Comparison of ENCODE assay signal across 7 cellular contexts in genomic region chr1:160767417-160768294, GRCh38. TPM values are rescaled to one million over a fixed set of nuclear protein-coding genes. Genes with fewer than 3 reads are reported as not detected.
DNase-seq lines count a peak whose midpoint lies in the region; ATAC-seq and TF ChIP-seq lines count a peak whose summit lies in the region.

No MANE protein-coding gene starts in this region.

- 59% methylated on average over 8 of the region's 8 CpGs for WGBS in esophagus muscularis mucosa

- TF ChIP-seq POLR2A in esophagus muscularis mucosa (IDR thresholded peaks at IDR 0.05; ENCODE audit: low read depth): no peak

- ATAC-seq in GM19395 (IDR thresholded peaks at IDR 0.05; ENCODE audit: unreplicated experiment): peak; percentile 66
- peak; percentile 40 for ATAC-seq in HG03135 (IDR thresholded peaks at IDR 0.05; ENCODE audit: unreplicated experiment)

- H3K27ac Mint-ChIP-seq in activated CD4-positive, alpha-beta memory T cell treated with anti-CD3 and anti-CD28 coated beads, Interleukin-2, amount 10 ng/mL, durations not matched to agents 7 days and 5 days: peak overlapping the region; percentile 86
- H3K27ac Mint-ChIP-seq in neural progenitor cell: no peak overlapping the region

- H3K36me3 ChIP-seq in neural progenitor cell (no peaks in the 10 kb centered on the region), esophagus muscularis mucosa (no peaks in the 10 kb centered on the region)

- H3K4me3 ChIP-seq in neural progenitor cell (no peak overlapping the region), esophagus muscularis mucosa (no peak overlapping the region)

- no peaks in the 10 kb centered on the region for H3K27me3 ChIP-seq in neural progenitor cell
- no peaks in the 10 kb centered on the region for H3K27me3 ChIP-seq in esophagus muscularis mucosa

- H3K9me3 Mint-ChIP-seq in activated CD4-positive, alpha-beta memory T cell treated with anti-CD3 and anti-CD28 coated beads, Interleukin-2, amount 10 ng/mL, durations not matched to agents 7 days and 5 days: no peaks in the 10 kb centered on the region
- no peaks in the 10 kb centered on the region for H3K9me3 Mint-ChIP-seq in neural progenitor cell

- H3K27ac ChIP-seq in neural progenitor cell: no peak overlapping the region
- no peak overlapping the region for H3K27ac ChIP-seq in esophagus muscularis mucosa (replicated peaks in 1 of 4)

- peak; percentile 32 for DNase-seq in activated CD4-positive, alpha-beta memory T cell treated with anti-CD3 and anti-CD28 coated beads, Interleukin-2, amount 10 ng/mL, durations not matched to agents 7 days and 5 days
- DNase-seq in neural progenitor cell (ENCODE audit: low spot score) (no peak), NCI-H1930 (lab: John Stamatoyannopoulos, UW) (no peak), medulla oblongata (ENCODE audit: extremely low spot score) (no peak), esophagus muscularis mucosa (ENCODE audit: extremely low spot score) (no peak)

- H3K36me3 Mint-ChIP-seq in activated CD4-positive, alpha-beta memory T cell treated with anti-CD3 and anti-CD28 coated beads, Interleukin-2, amount 10 ng/mL, durations not matched to agents 7 days and 5 days (ENCODE audit: low read depth): no peaks in the 10 kb centered on the region
- no peaks in the 10 kb centered on the region for H3K36me3 Mint-ChIP-seq in neural progenitor cell

- TF ChIP-seq EP300 in esophagus muscularis mucosa (IDR thresholded peaks at IDR 0.05): no peak

- H3K4me3 Mint-ChIP-seq in activated CD4-positive, alpha-beta memory T cell treated with anti-CD3 and anti-CD28 coated beads, Interleukin-2, amount 10 ng/mL, durations not matched to agents 7 days and 5 days: peak overlapping the region; percentile 70
- H3K4me3 Mint-ChIP-seq in neural progenitor cell: no peak overlapping the region

- no peak overlapping the region for H3K9ac ChIP-seq in neural progenitor cell

- H3K4me1 Mint-ChIP-seq in activated CD4-positive, alpha-beta memory T cell treated with anti-CD3 and anti-CD28 coated beads, Interleukin-2, amount 10 ng/mL, durations not matched to agents 7 days and 5 days: peaks cover 22% of the 10 kb centered on the region
- no peaks in the 10 kb centered on the region for H3K4me1 Mint-ChIP-seq in neural progenitor cell

- H3K79me2 ChIP-seq in neural progenitor cell (ENCODE audit: low read depth): no peaks in the 10 kb centered on the region

- peaks cover 4% of the 10 kb centered on the region for H3K27me3 Mint-ChIP-seq in activated CD4-positive, alpha-beta memory T cell treated with anti-CD3 and anti-CD28 coated beads, Interleukin-2, amount 10 ng/mL, durations not matched to agents 7 days and 5 days
- peaks cover 2% of the 10 kb centered on the region for H3K27me3 Mint-ChIP-seq in neural progenitor cell (ENCODE audit: insufficient read depth, low read depth)

- TF ChIP-seq CTCF in neural progenitor cell (IDR thresholded peaks at IDR 0.05): no peak
- no peak for TF ChIP-seq CTCF in esophagus muscularis mucosa (IDR thresholded peaks at IDR 0.05)

- intact Hi-C loops in esophagus muscularis mucosa (cut with DNase I): no loop called here

- H3K4me2 ChIP-seq in neural progenitor cell: no peak overlapping the region

- no peaks in the 10 kb centered on the region for H3K9me3 ChIP-seq in neural progenitor cell (ENCODE audit: low read depth)
- H3K9me3 ChIP-seq in esophagus muscularis mucosa: no peaks in the 10 kb centered on the region

- H3F3A ChIP-seq in neural progenitor cell (ENCODE audit: low read depth): no peaks in the 10 kb centered on the region

- POLR2A ChIA-PET in activated CD4-positive, alpha-beta memory T cell treated with anti-CD3 and anti-CD28 coated beads, Interleukin-2, amount 10 ng/mL, durations not matched to agents 7 days and 5 days (lab: Charles Lee): interaction anchor here (1.1 to 5.0 kb wide), 18 partner anchors 12 to 93 kb away, joined by 3 to 56 read pairs (median 8); partner anchors contain the start of genes CD48 and LY9

- H4K20me1 ChIP-seq in neural progenitor cell (ENCODE audit: low read depth): no peaks in the 10 kb centered on the region

- H3K4me1 ChIP-seq in neural progenitor cell (no peaks in the 10 kb centered on the region), esophagus muscularis mucosa (no peaks in the 10 kb centered on the region)

- peak overlapping the region; percentile 59 for H2AFZ ChIP-seq in neural progenitor cell (replicated peaks)

- CTCF ChIA-PET in activated CD4-positive, alpha-beta memory T cell treated with anti-CD3 and anti-CD28 coated beads, Interleukin-2, amount 10 ng/mL, durations not matched to agents 7 days and 5 days (lab: Charles Lee): interaction anchor here (0.6 to 6.6 kb wide), 48 partner anchors 8 to 1307 kb away, joined by 3 to 179 read pairs (median 6); partner anchors contain the start of genes CD48, SLAMF1 and USF1

RNA-seq across cellular contexts. Expression of gene LY9, which starts 28.3 kb away (rescaled TPM):
- total RNA-seq in activated CD4-positive, alpha-beta memory T cell treated with anti-CD3 and anti-CD28 coated beads, Interleukin-2, amount 10 ng/mL, durations not matched to agents 7 days and 5 days: 10 to 100 TPM; 46.4 to 49.9 TPM
- total RNA-seq in neural progenitor cell (ENCODE audit: low replicate concordance) (not detected in 2 replicates), esophagus muscularis mucosa (under 1 TPM in 2 of 4 donors, not detected in 2; 0.26 to 0.66 TPM)

RNA-seq across cellular contexts. Expression of gene SLAMF7, which starts 28.6 kb away (rescaled TPM):
- total RNA-seq in activated CD4-positive, alpha-beta memory T cell treated with anti-CD3 and anti-CD28 coated beads, Interleukin-2, amount 10 ng/mL, durations not matched to agents 7 days and 5 days: 10 to 100 TPM; 13.7 to 15.3 TPM
- total RNA-seq in neural progenitor cell (ENCODE audit: low replicate concordance) (not detected in 2 replicates), esophagus muscularis mucosa (1 to 10 TPM in 1 of 4 donors, under 1 TPM in 3; 0.06 to 1.3 (median 0.47) TPM)

RNA-seq across cellular contexts. Expression of gene CD48, which starts 56.0 kb away (rescaled TPM):
- total RNA-seq in activated CD4-positive, alpha-beta memory T cell treated with anti-CD3 and anti-CD28 coated beads, Interleukin-2, amount 10 ng/mL, durations not matched to agents 7 days and 5 days: 100 to 1,000 TPM; 403 to 404 TPM
- not detected in 2 replicates for total RNA-seq in neural progenitor cell (ENCODE audit: low replicate concordance)
- 10 to 100 TPM in 1 of 4 donors, 1 to 10 TPM in 3; 1.1 to 14.6 (median 2.6) TPM for total RNA-seq in esophagus muscularis mucosa

Comparison
In these comparisons a context has a peak if more than half of its experiments do, and no peak if none do; other contexts are left out.
1. RNA of gene LY9, which starts 28.3 kb away (total RNA-seq): 46.4 to 49.9 TPM in activated CD4-positive, alpha-beta memory T cell treated with anti-CD3 and anti-CD28 coated beads, Interleukin-2, amount 10 ng/mL, durations not matched to agents 7 days and 5 days; 0.26 to 0.66 TPM in esophagus muscularis mucosa and not detected in neural progenitor cell; every median in the first group is over 10 times any median in the second.
2. RNA of gene SLAMF7, which starts 28.6 kb away (total RNA-seq): 13.7 to 15.3 TPM in activated CD4-positive, alpha-beta memory T cell treated with anti-CD3 and anti-CD28 coated beads, Interleukin-2, amount 10 ng/mL, durations not matched to agents 7 days and 5 days; 0.06 to 1.3 TPM in esophagus muscularis mucosa and not detected in neural progenitor cell; every median in the first group is over 4 times any median in the second.
3. RNA of gene CD48, which starts 56.0 kb away (total RNA-seq): 403 to 404 TPM in activated CD4-positive, alpha-beta memory T cell treated with anti-CD3 and anti-CD28 coated beads, Interleukin-2, amount 10 ng/mL, durations not matched to agents 7 days and 5 days; 1.1 to 14.6 TPM in esophagus muscularis mucosa and not detected in neural progenitor cell; every median in the first group is over 10 times any median in the second.